1 cellular context compared by ENCODE assay signal in genomic region chr16:12548270-12548983, GRCh38.
TF ChIP-seq lines count a peak whose summit lies in the region.

No MANE protein-coding gene starts in this region.

TF ChIP-seq in GM12878, 131 proteins besides CTCF, POLR2A, EP300 and RAD21 (continued from another document):
- TF ChIP-seq ESRRA (IDR thresholded peaks at IDR 0.05; ENCODE audit: low read length), result no peak
- TF ChIP-seq EED (IDR thresholded peaks at IDR 0.05; ENCODE audit: low read depth), result peak; percentile 66
- peak; percentile 40; the same call in 1 of the 2 replicates for TF ChIP-seq MLLT1 (IDR thresholded peaks at IDR 0.05)
- TF ChIP-seq NBN (IDR thresholded peaks at IDR 0.05), result no peak
- TF ChIP-seq MYB (IDR thresholded peaks at IDR 0.05; ENCODE audit: borderline replicate concordance, low read depth, low read length), result no peak
- TF ChIP-seq RUNX3 (IDR thresholded peaks at IDR 0.05; ENCODE audit: low read length), result no peak
- TF ChIP-seq REST (IDR thresholded peaks at IDR 0.05; ENCODE audit: low read depth, low read length), result no peak
- TF ChIP-seq KLF5 (IDR thresholded peaks at IDR 0.05; ENCODE audit: partially characterized antibody), result no peak
- TF ChIP-seq RELB (IDR thresholded peaks at IDR 0.05; ENCODE audit: low read depth), result 0 out of 2 replicates have a peak, but pooled peaks have one; percentile 24
- peak; percentile 60; the same call in 1 of the 2 replicates for TF ChIP-seq ATF7 (IDR thresholded peaks at IDR 0.05; ENCODE audit: low read depth)
- TF ChIP-seq CREM (IDR thresholded peaks at IDR 0.05; ENCODE audit: low read depth), result peak; percentile 38; the same call in 1 of the 2 replicates
- peak; percentile 76 for TF ChIP-seq IKZF1 (conservative IDR thresholded peaks at IDR 0.05)
- TF ChIP-seq BACH1 (IDR thresholded peaks at IDR 0.05; ENCODE audit: borderline replicate concordance), result no peak
- TF ChIP-seq RFX5 (IDR thresholded peaks at IDR 0.05; ENCODE audit: low read depth, low read length), result no peak
- no peak for TF ChIP-seq NFYA (IDR thresholded peaks at IDR 0.05; ENCODE audit: borderline replicate concordance, low read depth, low read length)
- peak; percentile 51; the same call in 1 of the 2 replicates for TF ChIP-seq BCL11A (IDR thresholded peaks at IDR 0.05; ENCODE audit: low read depth, low read length)
- TF ChIP-seq BCL3 (IDR thresholded peaks at IDR 0.05; ENCODE audit: borderline replicate concordance, insufficient read depth, low read depth, low read length, poor library complexity, severe bottlenecking), result no peak
- no peak for TF ChIP-seq E2F4 (IDR thresholded peaks at IDR 0.05; ENCODE audit: low read depth, low read length)
